Comparison of ENCODE assay signal across 13 cellular contexts in the genomic region with DNA sequence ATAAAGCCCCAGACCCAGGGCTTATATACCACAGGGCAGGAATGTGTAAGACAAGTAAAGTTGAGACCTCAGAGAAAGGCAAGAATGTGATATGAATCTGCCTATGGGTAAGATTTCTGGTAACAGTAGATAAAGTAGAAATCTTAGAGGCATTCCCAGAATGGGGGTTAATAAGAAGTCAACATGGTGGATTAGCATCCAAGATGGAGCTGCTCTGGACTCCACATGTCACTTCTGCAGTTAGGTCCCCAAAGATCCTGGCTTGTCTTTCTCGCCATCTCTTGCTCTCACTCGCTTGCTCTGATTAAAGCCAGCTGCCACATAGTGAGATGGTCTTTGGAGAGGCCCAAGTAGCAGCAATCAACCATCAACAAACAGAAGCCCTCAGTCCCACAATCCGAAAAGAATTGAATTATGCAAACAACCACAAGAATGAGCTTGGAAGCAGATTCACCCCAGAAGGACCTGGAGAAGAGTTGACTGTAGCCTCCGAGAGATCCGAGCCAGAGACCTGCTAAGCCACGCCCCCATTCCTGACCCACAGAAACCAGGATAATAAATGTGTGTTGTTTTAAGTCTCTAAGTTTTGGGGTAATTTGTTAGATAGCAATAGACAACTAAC.
DNase-seq lines count a peak whose midpoint lies in the region; ATAC-seq and TF ChIP-seq lines count a peak whose summit lies in the region.
"Had no signal": no experiment of that assay in that cellular context is flagged by ENCODE, and none has a peak within 500 bp of the region (broad histone marks: within the 10 kb centered on the region; RNA-seq: fewer than 3 reads in every experiment).

No MANE protein-coding gene starts in this region.

- TF ChIP-seq CTCF in foreskin fibroblast (IDR thresholded peaks at IDR 0.05; ENCODE audit: low read depth, low read length), result no peak

- no peaks in the 10 kb centered on the region for H3K27me3 ChIP-seq in subcutaneous abdominal adipose tissue (ENCODE audit: control insufficient read depth in 5 of 5, insufficient read depth in 4 of 5, low read length in 5 of 5)

- peak overlapping the region in 1 of 5 donors; percentile 34 for H3K9ac ChIP-seq in subcutaneous abdominal adipose tissue (ENCODE audit: low read length in 5 of 5)

- H3K36me3 ChIP-seq in subcutaneous abdominal adipose tissue (ENCODE audit: control insufficient read depth in 5 of 5, insufficient read depth in 5 of 5, low read length in 5 of 5), result no peaks in the 10 kb centered on the region

- no peaks in the 10 kb centered on the region for H3K9me3 ChIP-seq in subcutaneous abdominal adipose tissue (ENCODE audit: control insufficient read depth in 5 of 5, low read length in 5 of 5)

- H3K4me3 ChIP-seq in foreskin fibroblast (ENCODE audit: low read depth in 1 of 2, low read length in 2 of 2), result no peak overlapping the region
- no peak overlapping the region for H3K4me3 ChIP-seq in subcutaneous abdominal adipose tissue (ENCODE audit: low read depth in 1 of 5, low read length in 5 of 5)

- ATAC-seq in HG03095 (IDR thresholded peaks at IDR 0.05; ENCODE audit: unreplicated experiment), result no peak
- ATAC-seq: naive thymus-derived CD8-positive, alpha-beta T cell had no signal

- peak overlapping the region; percentile 95 for H3K27ac ChIP-seq in subcutaneous abdominal adipose tissue (ENCODE audit: low read depth, low read length)

- peak; percentile 87 for DNase-seq in GM04504 (ENCODE audit: low read depth)
- peak; percentile 61 for DNase-seq in astrocyte of the hippocampus (ENCODE audit: low read depth, low spot score)
- peak; percentile 84 to 92 for DNase-seq in foreskin fibroblast
- no peak for DNase-seq in amygdala (lab: John Stamatoyannopoulos, UW)
- DNase-seq in globus pallidus (ENCODE audit: low spot score), result no peak
- no peak for DNase-seq in NCI-H526 (lab: John Stamatoyannopoulos, UW)
- DNase-seq: amniotic stem cell, NCI-H1092, NCI-H510A treated with DMSO at 0.1 percent for 48 hours, Right ventricle myocardium superior had no signal

- H3K4me1 ChIP-seq in subcutaneous abdominal adipose tissue (ENCODE audit: control insufficient read depth in 5 of 5, insufficient read depth in 5 of 5, low read length in 5 of 5), result peaks cover 1 to 49% (median 43%) of the 10 kb centered on the region in 5 donors

Comparison
In these comparisons a context has a peak if more than half of its experiments do, and no peak if none do; other contexts are left out.
1. DNase-seq: peak in GM04504 (single experiment), astrocyte of the hippocampus (single experiment) and foreskin fibroblast (2 of 2); none in amygdala (0 of 56), globus pallidus (single experiment) and NCI-H526 (0 of 2).